ENCODE assay signal across 8 cellular contexts in genomic region chr11:62108017-62108750, GRCh38. TPM values are rescaled to one million over a fixed set of nuclear protein-coding genes. Genes with fewer than 3 reads are reported as not detected.
A peak's percentile ranks its signal among the peaks of the same experiment; 100 is the strongest.
DNase-seq lines count a peak whose midpoint lies in the region; ATAC-seq and TF ChIP-seq lines count a peak whose summit lies in the region.

No MANE protein-coding gene starts in this region.

- peak; percentile 82 for TF ChIP-seq CTCF in glutamatergic neuron (IDR thresholded peaks at IDR 0.05; ENCODE audit: partially characterized antibody, unreplicated experiment)
- peak; percentile 82 for TF ChIP-seq CTCF in psoas muscle (IDR thresholded peaks at IDR 0.05)

- H3K9me3 Mint-ChIP-seq in glutamatergic neuron (ENCODE audit: unreplicated experiment) = no peaks in the 10 kb centered on the region

- no peak overlapping the region for H2AFZ ChIP-seq in GM23248

- no peak overlapping the region for H3K27ac Mint-ChIP-seq in glutamatergic neuron (ENCODE audit: unreplicated experiment)

- H3K4me1 ChIP-seq in GM23248 (ENCODE audit: insufficient read depth) (peaks cover 12% of the 10 kb centered on the region), psoas muscle (peaks cover 27% of the 10 kb centered on the region)

- H3K4me3 Mint-ChIP-seq in glutamatergic neuron (ENCODE audit: unreplicated experiment) = no peak overlapping the region

- intact Hi-C loops in psoas muscle (cut with DNase I) = loop anchor here (2.0 to 5.0 kb wide), 5 partner anchors 209 to 361 kb away; no protein-coding TSS in a partner anchor

- no peak overlapping the region for H3K4me2 ChIP-seq in GM23248 (ENCODE audit: unreplicated experiment)

- H4K20me1 ChIP-seq in GM23248 (ENCODE audit: insufficient read depth) = no peaks in the 10 kb centered on the region

- DNase-seq in COLO829 (ENCODE audit: low spot score) (peak; percentile 33), GM23248 (peak; percentile 76), NCI-H345 (lab: John Stamatoyannopoulos, UW) (peak; percentile 72), glutamatergic neuron (no peak), psoas muscle (no peak)
- peak; percentile 20 to 21 for DNase-seq in activated CD4-positive, alpha-beta T cell treated with anti-CD3 and anti-CD28 coated beads, Interleukin-2, amount 50 U/mL, for 48 hours
- DNase-seq in NK-92 treated with Interleukin-12 subunit alpha and Interleukin-12 subunit beta, amount 100 ng/mL, for 24 hours (lab: John Stamatoyannopoulos, UW) = no peak

- H3K36me3 ChIP-seq in GM23248 (ENCODE audit: low read depth) (no peaks in the 10 kb centered on the region), psoas muscle (ENCODE audit: insufficient read depth in 1 of 2, low read depth in 1 of 2) (no peaks in the 10 kb centered on the region)

- H3K4me3 ChIP-seq in GM23248 = no peak overlapping the region
- no peak overlapping the region for H3K4me3 ChIP-seq in psoas muscle

- in situ Hi-C loops in GM23248 (cut with MboI) = no loop called here

- no peaks in the 10 kb centered on the region for H3K79me2 ChIP-seq in GM23248 (ENCODE audit: insufficient read depth)

- H3K9ac ChIP-seq in GM23248 = no peak overlapping the region

- no peaks in the 10 kb centered on the region for H3K27me3 Mint-ChIP-seq in glutamatergic neuron (ENCODE audit: unreplicated experiment)

- WGBS in GM23248 (ENCODE audit: low coverage in 1 of 2, low lambda C conversion rate in 2 of 2, missing lambda C conversion rate in 2 of 2), 2 experiments = 33 to 37% methylated on average over 14 of the region's 14 CpGs
- 44 to 50% (median 45%) methylated on average over 14 of the region's 14 CpGs for WGBS in psoas muscle, 3 donors

- H3K27ac ChIP-seq in GM23248 = no peak overlapping the region
- H3K27ac ChIP-seq in psoas muscle = no peak overlapping the region

- H3F3A ChIP-seq in GM23248 (ENCODE audit: insufficient read depth) = peaks cover 15% of the 10 kb centered on the region

- no peaks in the 10 kb centered on the region for H3K9me3 ChIP-seq in GM23248 (ENCODE audit: low read depth)
- H3K9me3 ChIP-seq in psoas muscle = no peaks in the 10 kb centered on the region

- ATAC-seq in psoas muscle (peak; percentile 46 to 66 (median 56)), GM19397 (IDR thresholded peaks at IDR 0.05; ENCODE audit: unreplicated experiment) (no peak)

- no peaks in the 10 kb centered on the region for H3K36me3 Mint-ChIP-seq in glutamatergic neuron (ENCODE audit: unreplicated experiment)

- H3K9me2 ChIP-seq in GM23248 (ENCODE audit: insufficient read depth) = no peaks in the 10 kb centered on the region

- H3K27me3 ChIP-seq in GM23248 (replicated peaks; ENCODE audit: insufficient read depth) (no peaks in the 10 kb centered on the region), psoas muscle (ENCODE audit: insufficient read depth in 3 of 3, low read length in 2 of 3) (no peaks in the 10 kb centered on the region)

- H3K4me1 Mint-ChIP-seq in glutamatergic neuron (ENCODE audit: low read depth, unreplicated experiment) = no peaks in the 10 kb centered on the region

RNA-seq across cellular contexts. Expression of gene INCENP, which starts 15.6 kb away (rescaled TPM):
- total RNA-seq in GM23248 (2014; rRNA removed; shearing (Covaris generic)) = 16.0 and 39.5 TPM in 2 replicates
- polyA plus RNA-seq in GM23248 (2016; fragmentation: Nextera tagmentation; extraction: Ambion mirVana) = 4.6 and 5.1 TPM in 2 replicates
- total RNA-seq in glutamatergic neuron (ENCODE audit: unreplicated experiment) = 48.0 TPM
- 10 to 100 TPM; 11.0 to 20.1 (median 12.5) TPM for total RNA-seq in psoas muscle
- 10 to 100 TPM in 1 of 3 donors, 1 to 10 TPM in 2; 4.8 to 19.0 (median 4.9) TPM for polyA plus RNA-seq in psoas muscle

Comparison
In these comparisons a context has a peak if more than half of its experiments do, and no peak if none do; other contexts are left out.
1. DNase-seq: peak in COLO829 (single experiment), GM23248 (single experiment), NCI-H345 (single experiment) and activated CD4-positive, alpha-beta T cell treated with anti-CD3 and anti-CD28 coated beads, Interleukin-2, amount 50 U/mL, for 48 hours (2 of 2); none in glutamatergic neuron (single experiment), psoas muscle (0 of 2) and NK-92 treated with Interleukin-12 subunit alpha and Interleukin-12 subunit beta, amount 100 ng/mL, for 24 hours (single experiment).